Comparison of ENCODE assay signal across 21 cellular contexts in genomic region chr3:156630773-156631093, GRCh38. TPM values are rescaled to one million over a fixed set of nuclear protein-coding genes. Genes with fewer than 3 reads are reported as not detected.
DNase-seq lines count a peak whose midpoint lies in the region; ATAC-seq, FAIRE-seq and TF ChIP-seq lines count a peak whose summit lies in the region.
"Had no signal": no experiment of that assay in that cellular context is flagged by ENCODE, and none has a peak within 500 bp of the region (broad histone marks: within the 10 kb centered on the region; RNA-seq: fewer than 3 reads in every experiment).

No MANE protein-coding gene starts in this region.

- H3K36me3 Mint-ChIP-seq in mesothelial cell of epicardium = no peaks in the 10 kb centered on the region
- H3K36me3 Mint-ChIP-seq in T-cell = no peaks in the 10 kb centered on the region
- H3K36me3 Mint-ChIP-seq: activated naive CD4-positive, alpha-beta T cell treated with anti-CD3 and anti-CD28 coated beads, Interleukin-2, amount 50 U/mL, for 24 hours; CD4-positive, alpha-beta memory T cell; neural progenitor cell; type B pancreatic cell had no signal

- peak; percentile 72 for DNase-seq in NCI-H2107 treated with DMSO at 0.1 percent for 48 hours (lab: John Stamatoyannopoulos, UW; ENCODE audit: unreplicated experiment)
- no peak for DNase-seq in NCI-H2107 (lab: John Stamatoyannopoulos, UW)
- DNase-seq in mesothelial cell of epicardium (ENCODE audit: low spot score in 2 of 2, unreplicated experiment in 2 of 2) = no peak
- peak; percentile 29 for DNase-seq in urothelium cell line (ENCODE audit: low spot score)
- no peak for DNase-seq in NCI-H146 (lab: John Stamatoyannopoulos, UW)
- DNase-seq in T-cell = no peak
- DNase-seq: AML-193; CD4-positive, alpha-beta memory T cell; cortex of kidney; esophagus squamous epithelium; islet precursor cell; NCI-H1694; stimulated activated CD4-positive, alpha-beta T cell treated with anti-CD3 and anti-CD28 coated beads, Interleukin-2, amount 100 ng/mL, for 24 hours; T-helper 9 cell had no signal

- ATAC-seq in SK-N-SH treated with all-trans-retinoic acid at 6 μM for 48 hours = peak; percentile 82
- ATAC-seq in T-cell (replicated peaks in 1 of 4) = no peak
- no peak for ATAC-seq in HG02763 (IDR thresholded peaks at IDR 0.05; ENCODE audit: unreplicated experiment)

- H3K27ac Mint-ChIP-seq in mesothelial cell of epicardium = peak overlapping the region; percentile 17
- no peak overlapping the region for H3K27ac Mint-ChIP-seq in T-cell
- H3K27ac Mint-ChIP-seq: activated naive CD4-positive, alpha-beta T cell treated with anti-CD3 and anti-CD28 coated beads, Interleukin-2, amount 50 U/mL, for 24 hours; activated T-helper 1 cell treated with anti-CD3 and anti-CD28 coated beads, Interleukin-12 subunit alpha, Interleukin-12 subunit beta, Interleukin-2, Interleukin-4 antibody, amounts not matched to agents 30 ng/mL and 10 ng/mL and 1 ng/mL, durations not matched to agents 14 hours and 24 hours and 36 hours; CD4-positive, alpha-beta memory T cell; neural progenitor cell; type B pancreatic cell had no signal

- H3K4me3 Mint-ChIP-seq in mesothelial cell of epicardium (no peak overlapping the region), T-cell (no peak overlapping the region)
- H3K4me3 Mint-ChIP-seq: activated naive CD4-positive, alpha-beta T cell treated with anti-CD3 and anti-CD28 coated beads, Interleukin-2, amount 50 U/mL, for 24 hours; activated T-helper 1 cell treated with anti-CD3 and anti-CD28 coated beads, Interleukin-12 subunit alpha, Interleukin-12 subunit beta, Interleukin-2, Interleukin-4 antibody, amounts not matched to agents 30 ng/mL and 10 ng/mL and 1 ng/mL, durations not matched to agents 14 hours and 24 hours and 36 hours; CD4-positive, alpha-beta memory T cell; neural progenitor cell; type B pancreatic cell had no signal

- peaks cover 45% of the 10 kb centered on the region for H3K4me1 Mint-ChIP-seq in mesothelial cell of epicardium
- peaks cover 0 to 5% (median 0%) of the 10 kb centered on the region in 3 donors for H3K4me1 Mint-ChIP-seq in T-cell
- H3K4me1 Mint-ChIP-seq: activated naive CD4-positive, alpha-beta T cell treated with anti-CD3 and anti-CD28 coated beads, Interleukin-2, amount 50 U/mL, for 24 hours; CD4-positive, alpha-beta memory T cell had no signal

- H3K27me3 Mint-ChIP-seq in mesothelial cell of epicardium (ENCODE audit: low read depth) (no peaks in the 10 kb centered on the region), T-cell (no peaks in the 10 kb centered on the region)
- H3K27me3 Mint-ChIP-seq: activated naive CD4-positive, alpha-beta T cell treated with anti-CD3 and anti-CD28 coated beads, Interleukin-2, amount 50 U/mL, for 24 hours; CD4-positive, alpha-beta memory T cell; type B pancreatic cell had no signal

- H3K9me3 Mint-ChIP-seq in mesothelial cell of epicardium = no peaks in the 10 kb centered on the region
- no peaks in the 10 kb centered on the region for H3K9me3 Mint-ChIP-seq in T-cell
- H3K9me3 Mint-ChIP-seq: activated naive CD4-positive, alpha-beta T cell treated with anti-CD3 and anti-CD28 coated beads, Interleukin-2, amount 50 U/mL, for 24 hours; activated T-helper 1 cell treated with anti-CD3 and anti-CD28 coated beads, Interleukin-12 subunit alpha, Interleukin-12 subunit beta, Interleukin-2, Interleukin-4 antibody, amounts not matched to agents 30 ng/mL and 10 ng/mL and 1 ng/mL, durations not matched to agents 14 hours and 24 hours and 36 hours; CD4-positive, alpha-beta memory T cell; neural progenitor cell; type B pancreatic cell had no signal

- CTCF ChIA-PET in T-cell (lab: Charles Lee) = no interaction called here

- POLR2A ChIA-PET in T-cell (lab: Charles Lee) = interaction anchor here in 1 of 2 donors (0.7 kb wide), 1 partner anchor 10 kb away, joined by 3 read pairs; no protein-coding TSS in a partner anchor

- FAIRE-seq in urothelium cell line (lab: Jason Lieb, UNC) = no peak
- FAIRE-seq: H54 had no signal

- no peak for TF ChIP-seq CTCF in mesothelial cell of epicardium (IDR thresholded peaks at IDR 0.05; ENCODE audit: unreplicated experiment)

TF ChIP-seq in SK-N-SH treated with all-trans-retinoic acid at 6 μM for 48 hours, 23 proteins besides CTCF, POLR2A, EP300 and RAD21:
- TF ChIP-seq ZNF565 (CRISPR knock-in tag; conservative IDR thresholded peaks at IDR 0.05; ENCODE audit: low read depth) = no peak
- TF ChIP-seq ESRRG (CRISPR knock-in tag; IDR thresholded peaks at IDR 0.05) = no peak
- no peak for TF ChIP-seq TOX (CRISPR knock-in tag; IDR thresholded peaks at IDR 0.05; ENCODE audit: borderline replicate concordance)
- TF ChIP-seq PPARA (CRISPR knock-in tag; IDR thresholded peaks at IDR 0.05; ENCODE audit: borderline replicate concordance) = no peak
- TF ChIP-seq CSDC2 (CRISPR knock-in tag; IDR thresholded peaks at IDR 0.05) = no peak
- no peak for TF ChIP-seq SNAI2 (CRISPR knock-in tag; IDR thresholded peaks at IDR 0.05)
- no peak for TF ChIP-seq CREB5 (CRISPR knock-in tag; IDR thresholded peaks at IDR 0.05; ENCODE audit: low read depth)
- no peak for TF ChIP-seq RARB (CRISPR knock-in tag; IDR thresholded peaks at IDR 0.05)

RNA-seq across cellular contexts. Expression of gene TIPARP, which starts 43.7 kb away (rescaled TPM):
- total RNA-seq in mesothelial cell of epicardium (25.6 to 28.5 TPM (median 27.2 TPM) in 3 replicates), T-cell (100 to 1,000 TPM in 4 of 5 donors, 10 to 100 TPM in 1; 78.8 to 124 (median 110) TPM)

Comparison
In these comparisons a context has a peak if more than half of its experiments do, and no peak if none do; other contexts are left out.
1. DNase-seq: peak in NCI-H2107 treated with DMSO at 0.1 percent for 48 hours (single experiment) and urothelium cell line (single experiment); none in NCI-H2107 (single experiment), mesothelial cell of epicardium (0 of 2), NCI-H146 (single experiment) and T-cell (0 of 34).